ENCODE assay signal across 9 cellular contexts in genomic region chr10:31101123-31101522, GRCh38.
DNase-seq lines count a peak whose midpoint lies in the region; ATAC-seq, FAIRE-seq and TF ChIP-seq lines count a peak whose summit lies in the region.
"Had no signal": no experiment of that assay in that cellular context is flagged by ENCODE, and none has a peak within 500 bp of the region (broad histone marks: within the 10 kb centered on the region; RNA-seq: fewer than 3 reads in every experiment).

No MANE protein-coding gene starts in this region.

- peaks cover 60% of the 10 kb centered on the region for H3K4me1 Mint-ChIP-seq in activated CD4-positive, alpha-beta T cell treated with anti-CD3 and anti-CD28 coated beads, Interleukin-2, amount 10 ng/mL, durations not matched to agents 24 days and 14 days

- H3K9me3 Mint-ChIP-seq in activated CD4-positive, alpha-beta T cell treated with anti-CD3 and anti-CD28 coated beads, Interleukin-2, amount 10 ng/mL, durations not matched to agents 24 days and 14 days = peaks cover 7% of the 10 kb centered on the region

- H3K27ac Mint-ChIP-seq in activated CD4-positive, alpha-beta T cell treated with anti-CD3 and anti-CD28 coated beads, Interleukin-2, amount 10 ng/mL, durations not matched to agents 24 days and 14 days = peak overlapping the region; percentile 93

- no peak overlapping the region for H3K9ac ChIP-seq in fibroblast of lung (ENCODE audit: insufficient read depth, low read length)

- no peaks in the 10 kb centered on the region for H3K27me3 Mint-ChIP-seq in activated CD4-positive, alpha-beta T cell treated with anti-CD3 and anti-CD28 coated beads, Interleukin-2, amount 10 ng/mL, durations not matched to agents 24 days and 14 days

- H3K36me3 ChIP-seq in fibroblast of lung (ENCODE audit: control insufficient read depth, insufficient read depth, low read length) = no peaks in the 10 kb centered on the region

- no peak overlapping the region for H3K4me3 ChIP-seq in fibroblast of lung (replicated peaks in 1 of 4; ENCODE audit: control extremely low read depth in 1 of 4, insufficient read depth in 1 of 4, low read depth in 3 of 4, low read length in 4 of 4)
- H3K4me3 ChIP-seq: psoas muscle had no signal

- peak overlapping the region; percentile 54 for H2AFZ ChIP-seq in fibroblast of lung (ENCODE audit: low read length)

- H4K20me1 ChIP-seq in fibroblast of lung (ENCODE audit: control insufficient read depth, extremely low read depth, insufficient read depth, low read length) = no peaks in the 10 kb centered on the region

- H3K27ac ChIP-seq in fibroblast of lung (ENCODE audit: insufficient read depth, low read length) = peak overlapping the region; percentile 51
- H3K27ac ChIP-seq: psoas muscle had no signal

- no peak for TF ChIP-seq CTCF in fibroblast of lung (conservative IDR thresholded peaks at IDR 0.05 in 1 of 2, IDR thresholded peaks at IDR 0.05 in 1 of 2; ENCODE audit: low read depth in 1 of 2, low read length in 2 of 2)

- H3K4me1 ChIP-seq in fibroblast of lung (ENCODE audit: control insufficient read depth, extremely low read depth, insufficient read depth, low read length) = peaks cover 7% of the 10 kb centered on the region
- H3K4me1 ChIP-seq: psoas muscle had no signal

- intact Hi-C loops in activated CD4-positive, alpha-beta T cell treated with anti-CD3 and anti-CD28 coated beads, Interleukin-2, amount 10 ng/mL, durations not matched to agents 24 days and 14 days (cut with micrococcal nuclease) = loop anchor here (1.0 to 5.0 kb wide), 6 partner anchors 33 to 664 kb away; partner anchors contain the start of gene ZEB1

- DNase-seq in activated CD4-positive, alpha-beta T cell treated with anti-CD3 and anti-CD28 coated beads, Interleukin-2, amount 10 ng/mL, durations not matched to agents 24 days and 14 days = peak; percentile 89
- DNase-seq in fibroblast of lung (ENCODE audit: low read depth in 2 of 2) (peak; percentile 74 to 94), frontal cortex (ENCODE audit: low spot score in 2 of 2) (no peak), retina (no peak)
- peak; percentile 66 to 67 for DNase-seq in stimulated activated CD8-positive, alpha-beta memory T cell treated with anti-CD3 and anti-CD28 coated beads, Interleukin-15, amount 100 ng/mL, for 48 hours (ENCODE audit: low read depth in 2 of 2)
- DNase-seq: psoas muscle had no signal

- peak overlapping the region; percentile 33 for H3K4me2 ChIP-seq in fibroblast of lung (ENCODE audit: extremely low read depth, insufficient read depth, low read length)

- H3K9me3 ChIP-seq in fibroblast of lung (ENCODE audit: control insufficient read depth, insufficient read depth, low read depth, low read length) = no peaks in the 10 kb centered on the region
- H3K9me3 ChIP-seq: psoas muscle had no signal

- no peaks in the 10 kb centered on the region for H3K79me2 ChIP-seq in fibroblast of lung (ENCODE audit: control insufficient read depth, insufficient read depth, low read length)

- H3K27me3 ChIP-seq in fibroblast of lung (ENCODE audit: control insufficient read depth, insufficient read depth, low read length) = no peaks in the 10 kb centered on the region

- no peak for FAIRE-seq in frontal cortex (lab: Jason Lieb, UNC)

- H3K36me3 Mint-ChIP-seq in activated CD4-positive, alpha-beta T cell treated with anti-CD3 and anti-CD28 coated beads, Interleukin-2, amount 10 ng/mL, durations not matched to agents 24 days and 14 days (ENCODE audit: low read depth) = no peaks in the 10 kb centered on the region

- peak overlapping the region; percentile 76 for H3K4me3 Mint-ChIP-seq in activated CD4-positive, alpha-beta T cell treated with anti-CD3 and anti-CD28 coated beads, Interleukin-2, amount 10 ng/mL, durations not matched to agents 24 days and 14 days

- ATAC-seq in GM18511 (IDR thresholded peaks at IDR 0.05; ENCODE audit: unreplicated experiment) (peak; percentile 77), HG03095 (IDR thresholded peaks at IDR 0.05; ENCODE audit: unreplicated experiment) (peak; percentile 79), GM21390 (IDR thresholded peaks at IDR 0.05; ENCODE audit: unreplicated experiment) (no peak)

Comparison
In these comparisons a context has a peak if more than half of its experiments do, and no peak if none do; other contexts are left out.
1. DNase-seq: peak in activated CD4-positive, alpha-beta T cell treated with anti-CD3 and anti-CD28 coated beads, Interleukin-2, amount 10 ng/mL, durations not matched to agents 24 days and 14 days (single experiment), fibroblast of lung (2 of 2) and stimulated activated CD8-positive, alpha-beta memory T cell treated with anti-CD3 and anti-CD28 coated beads, Interleukin-15, amount 100 ng/mL, for 48 hours (2 of 2); none in frontal cortex (0 of 2) and retina (single experiment).